In the genomic region with DNA sequence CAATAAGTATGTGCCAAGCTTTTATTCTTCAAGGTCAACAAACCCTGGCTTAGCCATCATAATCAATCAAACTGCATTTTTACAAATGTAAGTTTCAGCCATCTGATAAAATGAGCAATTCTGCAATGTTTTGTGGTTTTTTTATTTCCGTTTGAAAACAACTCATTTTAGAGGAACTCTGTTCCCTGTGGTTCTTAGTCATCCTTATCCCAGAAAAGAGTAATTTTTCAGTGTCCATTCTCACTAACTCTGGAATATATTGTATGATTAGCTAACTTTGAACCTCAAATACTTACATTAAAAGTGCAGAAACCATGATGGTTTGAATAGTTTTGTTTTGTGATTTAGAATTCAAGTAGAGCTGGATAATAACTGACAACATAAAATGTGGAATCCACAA, we compare ENCODE assay signal across 13 cellular contexts.
DNase-seq lines count a peak whose midpoint lies in the region; ATAC-seq and TF ChIP-seq lines count a peak whose summit lies in the region.
"Had no signal": no experiment of that assay in that cellular context is flagged by ENCODE, and none has a peak within 500 bp of the region (broad histone marks: within the 10 kb centered on the region; RNA-seq: fewer than 3 reads in every experiment).

No MANE protein-coding gene starts in this region.

- ATAC-seq in HG02642 (IDR thresholded peaks at IDR 0.05; ENCODE audit: poor library complexity, unreplicated experiment), result no peak

- DNase-seq in SIG-M5 treated with dmso at 0.1 percent for 504 hours (lab: John Stamatoyannopoulos, UW; ENCODE audit: unreplicated experiment), result peak; percentile 22
- DNase-seq in SIG-M5 (lab: John Stamatoyannopoulos, UW), result no peak
- peak; percentile 15 for DNase-seq in RKO (ENCODE audit: low spot score)
- peak; percentile 10 for DNase-seq in epithelial cell of esophagus (ENCODE audit: low read depth)
- DNase-seq in stromal cell of bone marrow (ENCODE audit: low read depth), result peak; percentile 44
- no peak for DNase-seq in posterior cingulate gyrus
- DNase-seq in DMS53 (lab: John Stamatoyannopoulos, UW), result no peak
- DNase-seq: activated CD4-positive, alpha-beta memory T cell treated with anti-CD3 and anti-CD28 coated beads, Interleukin-2, amount 10 ng/mL, durations not matched to agents 7 days and 5 days; activated effector memory CD4-positive, alpha-beta T cell treated with Interleukin-2 at 50 U/mL for 16 hours; caudate nucleus; DMS79; stimulated activated CD8-positive, alpha-beta memory T cell treated with anti-CD3 and anti-CD28 coated beads, Interleukin-4, amount 100 ng/mL, for 48 hours had no signal

- no peak for TF ChIP-seq CTCF in epithelial cell of esophagus (IDR thresholded peaks at IDR 0.05; ENCODE audit: insufficient read depth, low read depth, low read length, missing control alignments)

- H3K4me3 ChIP-seq in epithelial cell of esophagus (ENCODE audit: low read length), result no peak overlapping the region

- intact Hi-C loops in posterior cingulate gyrus (cut with DNase I), result no loop called here

Comparison
In these comparisons a context has a peak if more than half of its experiments do, and no peak if none do; other contexts are left out.
1. DNase-seq: peak in SIG-M5 treated with dmso at 0.1 percent for 504 hours (single experiment), RKO (single experiment), epithelial cell of esophagus (single experiment) and stromal cell of bone marrow (single experiment); none in SIG-M5 (single experiment), posterior cingulate gyrus (0 of 10) and DMS53 (single experiment).